In the genomic region with DNA sequence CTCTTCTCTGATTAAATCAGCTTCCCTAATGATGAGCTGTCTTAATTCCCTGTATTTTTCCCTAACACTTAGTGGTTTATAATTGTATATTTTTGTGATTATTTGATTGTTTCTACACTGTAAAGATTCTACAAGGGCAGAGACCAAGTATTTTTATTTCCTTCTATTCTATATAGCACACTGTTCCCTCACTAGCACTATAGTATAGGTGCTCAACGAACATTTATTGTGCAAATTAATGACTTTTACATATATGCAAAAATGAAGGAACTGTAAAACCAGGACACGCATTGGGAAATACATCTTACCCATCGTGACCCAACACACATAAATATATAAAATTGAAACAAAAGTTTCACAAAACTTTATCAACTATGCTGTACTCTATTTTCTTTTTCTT, we compare ENCODE assay signal across 14 cellular contexts.
"Had no signal": no experiment of that assay in that cellular context is flagged by ENCODE, and none has a peak within 500 bp of the region (broad histone marks: within the 10 kb centered on the region; RNA-seq: fewer than 3 reads in every experiment).

No MANE protein-coding gene starts in this region.

- H3K27me3 ChIP-seq: brain microvascular endothelial cell, sigmoid colon had no signal

- H3K4me3 Mint-ChIP-seq: activated CD8-positive, alpha-beta T cell treated with anti-CD3 and anti-CD28 coated beads, Interleukin-2, amount 10 ng/mL, durations not matched to agents 7 days and 5 days; activated naive CD4-positive, alpha-beta T cell treated with anti-CD3 and anti-CD28 coated beads for 36 hours; nephron progenitor cell had no signal

- H3K27ac Mint-ChIP-seq: activated CD8-positive, alpha-beta T cell treated with anti-CD3 and anti-CD28 coated beads, Interleukin-2, amount 10 ng/mL, durations not matched to agents 7 days and 5 days; nephron progenitor cell had no signal

- H3K9me3 ChIP-seq: sigmoid colon, thoracic aorta had no signal

- H3K27ac ChIP-seq: brain microvascular endothelial cell, sigmoid colon, thoracic aorta had no signal

- H3K4me3 ChIP-seq: sigmoid colon, thoracic aorta had no signal

- DNase-seq: activated CD4-positive, alpha-beta T cell treated with anti-CD3 and anti-CD28 coated beads for 4 hours; activated CD8-positive, alpha-beta memory T cell treated with anti-CD3 and anti-CD28 coated beads, Interleukin-2, amount 50 U/mL, for 48 hours; activated CD8-positive, alpha-beta T cell treated with anti-CD3 and anti-CD28 coated beads, Interleukin-2, amount 10 ng/mL, durations not matched to agents 7 days and 5 days; activated naive CD4-positive, alpha-beta T cell treated with anti-CD3 and anti-CD28 coated beads for 36 hours; brain microvascular endothelial cell; cerebellar nuclear complex; dermis blood vessel endothelial cell; hypothalamus; nephron progenitor cell; sigmoid colon; stimulated activated CD4-positive, alpha-beta T cell treated with anti-CD3 and anti-CD28 coated beads, Interleukin-2, amount 100 ng/mL, for 24 hours; stimulated activated naive CD4-positive, alpha-beta T cell treated with Interleukin-2 at 50 U/mL for 16 hours; T-helper 9 cell had no signal

- H3K36me3 ChIP-seq: brain microvascular endothelial cell, sigmoid colon, thoracic aorta had no signal

- ATAC-seq: activated CD8-positive, alpha-beta T cell treated with anti-CD3 and anti-CD28 coated beads, Interleukin-2, amount 10 ng/mL, durations not matched to agents 7 days and 5 days had no signal
